Comparison of ENCODE assay signal across 9 cellular contexts in the genomic region with DNA sequence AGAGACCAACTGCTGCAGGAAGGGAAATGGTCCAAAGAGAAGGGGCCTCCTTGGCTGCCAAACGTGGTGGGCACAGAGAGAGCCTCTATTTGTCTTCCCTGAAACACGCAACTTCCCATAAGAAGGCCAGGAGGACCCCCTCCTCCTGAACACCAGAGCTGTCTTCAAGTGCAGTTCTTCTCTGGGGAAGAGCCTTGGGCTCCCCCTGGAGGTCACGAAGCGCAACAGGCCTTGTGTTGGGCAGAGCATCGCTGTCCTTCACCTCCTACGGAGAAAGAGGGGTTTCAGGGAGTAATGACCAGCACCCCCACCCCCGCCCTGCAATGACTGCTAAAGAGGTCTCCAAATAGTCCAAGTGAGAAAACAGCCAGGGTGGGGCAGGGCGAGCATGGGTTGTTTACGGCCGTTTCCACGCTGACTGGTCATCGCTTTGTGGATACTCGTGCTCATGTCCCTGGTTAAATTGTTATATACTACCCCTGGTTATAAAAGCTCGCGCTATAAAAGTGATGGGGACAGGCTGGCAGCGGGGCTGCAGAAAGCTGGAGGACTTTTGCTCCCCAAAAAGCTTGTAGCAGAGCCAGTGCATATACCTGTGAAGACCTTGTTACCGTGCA.
DNase-seq lines count a peak whose midpoint lies in the region; ATAC-seq and TF ChIP-seq lines count a peak whose summit lies in the region.
"Had no signal": no experiment of that assay in that cellular context is flagged by ENCODE, and none has a peak within 500 bp of the region (broad histone marks: within the 10 kb centered on the region; RNA-seq: fewer than 3 reads in every experiment).

No MANE protein-coding gene starts in this region.

- H3K27me3 ChIP-seq in AG04450 (ENCODE audit: control insufficient read depth, insufficient read depth, low read length): no peaks in the 10 kb centered on the region
- no peaks in the 10 kb centered on the region for H3K27me3 ChIP-seq in brain microvascular endothelial cell (replicated peaks)
- no peaks in the 10 kb centered on the region for H3K27me3 ChIP-seq in lung (ENCODE audit: control insufficient read depth, insufficient read depth)
- peaks cover 0 to 2% of the 10 kb centered on the region in 2 donors for H3K27me3 ChIP-seq in aorta (ENCODE audit: control insufficient read depth in 1 of 2, insufficient read depth in 2 of 2, low read length in 1 of 2)
- H3K27me3 ChIP-seq: cardiac muscle cell had no signal

- ATAC-seq in lung (ENCODE audit: insufficient read depth, low FRiP score) (peak; percentile 58), aorta (ENCODE audit: low FRiP score) (peak; percentile 70), omental fat pad (ENCODE audit: low FRiP score) (no peak), GM19455 (IDR thresholded peaks at IDR 0.05; ENCODE audit: unreplicated experiment) (no peak)

- CTCF ChIA-PET in AG04450 (lab: Charles Lee): interaction anchor here (0.7 to 2.3 kb wide), 5 partner anchors 8 to 753 kb away, joined by 3 to 30 read pairs (median 5); no protein-coding TSS in a partner anchor
- CTCF ChIA-PET in OCI-LY7 (lab: Charles Lee; ENCODE audit: unreplicated experiment): no interaction called here

- H3K4me1 ChIP-seq in OCI-LY7 (ENCODE audit: insufficient read depth, low read length, poor library complexity, severe bottlenecking) (no peaks in the 10 kb centered on the region), lung (ENCODE audit: control insufficient read depth in 2 of 2, insufficient read depth in 2 of 2, low read length in 2 of 2) (no peaks in the 10 kb centered on the region), aorta (ENCODE audit: control insufficient read depth in 1 of 2, insufficient read depth in 2 of 2, low read length in 2 of 2) (no peaks in the 10 kb centered on the region)

- intact Hi-C loops in OCI-LY7 (cut with micrococcal nuclease; ENCODE audit: unreplicated experiment) (loop anchor here (1.0 to 2.0 kb wide), 2 partner anchors 313 to 752 kb away; no protein-coding TSS in a partner anchor), aorta (cut with DNase I) (loop anchor here in 1 of 2 donors (5.0 kb wide), 2 partner anchors 223 to 753 kb away; no protein-coding TSS in a partner anchor)

- POLR2A ChIA-PET in AG04450 (lab: Yijun Ruan, JAX) (no interaction called here), OCI-LY7 (lab: Charles Lee) (no interaction called here)

- in situ Hi-C loops in brain microvascular endothelial cell (cut with HindIII; ENCODE audit: low pct_ligation_motif_present, low sequenced_read_pairs): no loop called here

- peaks cover 10% of the 10 kb centered on the region; the same call in 1 of the 2 replicates for H3K9me3 ChIP-seq in AG04450 (ENCODE audit: control insufficient read depth, insufficient read depth, low read length)
- H3K9me3 ChIP-seq in OCI-LY7 (ENCODE audit: low read length): no peaks in the 10 kb centered on the region
- peaks cover 0 to 2% of the 10 kb centered on the region in 2 donors for H3K9me3 ChIP-seq in lung (ENCODE audit: control insufficient read depth in 2 of 2, insufficient read depth in 1 of 2, low read length in 1 of 2)
- no peaks in the 10 kb centered on the region for H3K9me3 ChIP-seq in aorta (ENCODE audit: control insufficient read depth, low read length)

- no peaks in the 10 kb centered on the region for H4K20me1 ChIP-seq in OCI-LY7 (ENCODE audit: insufficient read depth, low read length)

- BruUV-seq in OCI-LY7 (replicated peaks; lab: Mats Ljungman, UMichigan): no TSS peak

- WGBS in lung, 2 donors: 45 to 46% methylated on average over 17 of the region's 17 CpGs
- 49 to 50% methylated on average over 17 of the region's 17 CpGs for WGBS in aorta, 2 donors

- H3K79me2 ChIP-seq in OCI-LY7 (ENCODE audit: insufficient read depth, low read depth, low read length): no peaks in the 10 kb centered on the region

- peak; percentile 77 for TF ChIP-seq CTCF in AG04450 (IDR thresholded peaks at IDR 0.05; ENCODE audit: low read depth, low read length)
- peak; percentile 23 for TF ChIP-seq CTCF in GM10266 (IDR thresholded peaks at IDR 0.05; ENCODE audit: control insufficient read depth, insufficient read depth, low read depth, missing control alignments)
- peak; percentile 81 for TF ChIP-seq CTCF in OCI-LY7 (conservative IDR thresholded peaks at IDR 0.05; ENCODE audit: low read length)
- TF ChIP-seq CTCF in brain microvascular endothelial cell (IDR thresholded peaks at IDR 0.05; ENCODE audit: low read depth, low read length, missing control alignments): peak; percentile 55
- peak; percentile 18 for TF ChIP-seq CTCF in lung (IDR thresholded peaks at IDR 0.05; ENCODE audit: control extremely low read depth, extremely low read depth)
- peak in 1 of 3 donors; percentile 32 for TF ChIP-seq CTCF in omental fat pad (IDR thresholded peaks at IDR 0.05)

- H3K36me3 ChIP-seq in OCI-LY7 (ENCODE audit: insufficient read depth, low read length): no peaks in the 10 kb centered on the region
- H3K36me3 ChIP-seq in brain microvascular endothelial cell (replicated peaks): no peaks in the 10 kb centered on the region
- no peaks in the 10 kb centered on the region for H3K36me3 ChIP-seq in lung (ENCODE audit: control insufficient read depth in 2 of 2, insufficient read depth in 2 of 2, low read length in 2 of 2)
- no peaks in the 10 kb centered on the region for H3K36me3 ChIP-seq in aorta (ENCODE audit: control insufficient read depth in 1 of 2, insufficient read depth in 2 of 2, low read length in 1 of 2)
- H3K36me3 ChIP-seq: cardiac muscle cell had no signal

- no peak overlapping the region for H3K27ac ChIP-seq in AG04450 (ENCODE audit: low read depth, low read length)
- no peak overlapping the region for H3K27ac ChIP-seq in OCI-LY7 (ENCODE audit: low read depth, low read length, poor library complexity, severe bottlenecking)
- no peak overlapping the region for H3K27ac ChIP-seq in brain microvascular endothelial cell
- no peak overlapping the region for H3K27ac ChIP-seq in lung (ENCODE audit: low read depth in 1 of 2, low read length in 1 of 2)
- H3K27ac ChIP-seq in aorta (ENCODE audit: low read depth in 1 of 2, low read length in 2 of 2): no peak overlapping the region
- H3K27ac ChIP-seq: cardiac muscle cell had no signal

- H3K9me2 ChIP-seq in OCI-LY7 (ENCODE audit: insufficient read depth, low read length): no peaks in the 10 kb centered on the region

- H3K4me3 ChIP-seq in AG04450 (ENCODE audit: low read depth, low read length): no peak overlapping the region
- H3K4me3 ChIP-seq in OCI-LY7 (ENCODE audit: low read depth, low read length, poor library complexity, severe bottlenecking): no peak overlapping the region
- no peak overlapping the region for H3K4me3 ChIP-seq in brain microvascular endothelial cell (ENCODE audit: low read depth, low read length)
- no peak overlapping the region for H3K4me3 ChIP-seq in lung
- H3K4me3 ChIP-seq in aorta (ENCODE audit: low read length in 2 of 2): no peak overlapping the region
- H3K4me3 ChIP-seq: cardiac muscle cell had no signal

- no peak overlapping the region for H3K4me2 ChIP-seq in OCI-LY7 (ENCODE audit: low read length)

- DNase-seq in AG04450 (ENCODE audit: low read depth, low spot score) (no peak), GM10266 (ENCODE audit: extremely low spot score) (no peak), OCI-LY7 (ENCODE audit: low spot score) (peak; percentile 51), brain microvascular endothelial cell (no peak), lung (ENCODE audit: low spot score) (no peak), aorta (no peak), omental fat pad (ENCODE audit: low spot score) (no peak)

- H2AFZ ChIP-seq in OCI-LY7 (ENCODE audit: low read length): no peak overlapping the region

Comparison
In these comparisons a context has a peak if more than half of its experiments do, and no peak if none do; other contexts are left out.
1. ATAC-seq: peak in lung (single experiment) and aorta (single experiment); none in omental fat pad (single experiment) and GM19455 (single experiment).